ENCODE assay signal across 11 cellular contexts in the genomic region with DNA sequence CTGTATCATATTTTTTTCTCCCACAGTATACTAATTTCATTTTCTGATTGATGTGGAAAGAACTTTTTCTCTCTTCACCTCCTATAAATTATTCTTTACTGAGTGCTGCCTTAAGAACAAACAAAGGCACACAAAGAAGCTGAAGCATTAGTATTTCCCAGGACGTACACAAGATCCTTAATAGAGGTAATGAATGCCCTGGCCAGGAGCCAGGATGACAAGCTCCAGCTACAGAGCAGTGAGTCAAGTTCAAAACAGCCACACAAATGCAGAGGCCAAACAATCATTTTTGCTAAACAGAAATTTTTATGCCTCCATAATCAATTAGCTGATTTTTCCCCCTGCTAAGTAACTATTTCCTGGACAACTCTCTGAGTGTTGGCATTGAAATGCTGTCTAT.
DNase-seq lines count a peak whose midpoint lies in the region; ATAC-seq and TF ChIP-seq lines count a peak whose summit lies in the region.
"Had no signal": no experiment of that assay in that cellular context is flagged by ENCODE, and none has a peak within 500 bp of the region (broad histone marks: within the 10 kb centered on the region; RNA-seq: fewer than 3 reads in every experiment).

No MANE protein-coding gene starts in this region.

- in situ Hi-C loops in brain microvascular endothelial cell (cut with HindIII; ENCODE audit: low pct_ligation_motif_present, low sequenced_read_pairs): no loop called here

- no peak overlapping the region for H3K23ac ChIP-seq in mesenchymal stem cell (ENCODE audit: low read length in 2 of 2)

- H3K9me3 ChIP-seq in mesenchymal stem cell (ENCODE audit: control insufficient read depth, low read length): no peaks in the 10 kb centered on the region

- H3K27ac Mint-ChIP-seq in GM23338 (no peak overlapping the region), osteocyte (ENCODE audit: unreplicated experiment) (no peak overlapping the region), HFFc6 (no peak overlapping the region)
- no peak overlapping the region for H3K27ac Mint-ChIP-seq in activated naive CD4-positive, alpha-beta T cell treated with anti-CD3 and anti-CD28 coated beads, Interleukin-2, amount 10 ng/mL, durations not matched to agents 7 days and 5 days
- H3K27ac Mint-ChIP-seq: natural killer cell had no signal

- H3K27ac ChIP-seq in GM23338 (ENCODE audit: low read depth) (no peak overlapping the region), brain microvascular endothelial cell (no peak overlapping the region), mesenchymal stem cell (ENCODE audit: low read length, poor library complexity, severe bottlenecking) (no peak overlapping the region)

- H3K36me3 Mint-ChIP-seq in GM23338 (ENCODE audit: low read depth) (no peaks in the 10 kb centered on the region), osteocyte (ENCODE audit: unreplicated experiment) (no peaks in the 10 kb centered on the region), HFFc6 (ENCODE audit: low read depth) (no peaks in the 10 kb centered on the region)
- H3K36me3 Mint-ChIP-seq in activated naive CD4-positive, alpha-beta T cell treated with anti-CD3 and anti-CD28 coated beads, Interleukin-2, amount 10 ng/mL, durations not matched to agents 7 days and 5 days: no peaks in the 10 kb centered on the region
- H3K36me3 Mint-ChIP-seq: natural killer cell had no signal

- H3K79me1 ChIP-seq in mesenchymal stem cell (replicated peaks; ENCODE audit: low read length, poor library complexity, severe bottlenecking): no peaks in the 10 kb centered on the region

- H3K4me1 ChIP-seq in GM23338 (ENCODE audit: insufficient read depth): 0 out of 2 replicates have a peak, but pooled peaks cover 4% of the 10 kb centered on the region
- H3K4me1 ChIP-seq in mesenchymal stem cell (ENCODE audit: control insufficient read depth, insufficient read depth, low read depth, low read length): no peaks in the 10 kb centered on the region

- 0% methylated on average over 1 of the region's 1 CpG for WGBS in mesenchymal stem cell

- H4K20me1 ChIP-seq in GM23338 (replicated peaks; ENCODE audit: insufficient read depth): no peaks in the 10 kb centered on the region

- H3K79me2 ChIP-seq in GM23338 (replicated peaks; ENCODE audit: insufficient read depth): no peaks in the 10 kb centered on the region

- H3K4me1 Mint-ChIP-seq in GM23338 (peaks cover 14% of the 10 kb centered on the region; the same call in 2 of the 3 replicates), osteocyte (ENCODE audit: unreplicated experiment) (peaks cover 19% of the 10 kb centered on the region), HFFc6 (ENCODE audit: low read depth) (no peaks in the 10 kb centered on the region)
- H3K4me1 Mint-ChIP-seq in activated naive CD4-positive, alpha-beta T cell treated with anti-CD3 and anti-CD28 coated beads, Interleukin-2, amount 10 ng/mL, durations not matched to agents 7 days and 5 days: no peaks in the 10 kb centered on the region
- H3K4me1 Mint-ChIP-seq: natural killer cell had no signal

- H2BK12ac ChIP-seq in mesenchymal stem cell (ENCODE audit: low read length in 2 of 2): no peak overlapping the region

- H4K91ac ChIP-seq in mesenchymal stem cell (ENCODE audit: low read length): no peak overlapping the region

- peak overlapping the region; percentile 48; the same call in 1 of the 2 replicates for H2AFZ ChIP-seq in GM23338
- H2AFZ ChIP-seq in mesenchymal stem cell (ENCODE audit: low read depth, low read length): no peak overlapping the region

- H3K9ac ChIP-seq in mesenchymal stem cell (ENCODE audit: low read length): peak overlapping the region; percentile 29

- H2BK5ac ChIP-seq in mesenchymal stem cell (ENCODE audit: low read depth, low read length, poor library complexity, severe bottlenecking): no peak overlapping the region

- no peak overlapping the region for H2BK15ac ChIP-seq in mesenchymal stem cell (ENCODE audit: low read depth, poor library complexity, severe bottlenecking)

- no peaks in the 10 kb centered on the region for H3K9me2 ChIP-seq in GM23338 (ENCODE audit: insufficient read depth)

- TF ChIP-seq CTCF in GM23338 (conservative IDR thresholded peaks at IDR 0.05; ENCODE audit: low read depth in 2 of 2) (no peak), brain microvascular endothelial cell (IDR thresholded peaks at IDR 0.05; ENCODE audit: low read depth, low read length, missing control alignments) (no peak), osteocyte (IDR thresholded peaks at IDR 0.05) (no peak), HFFc6 (IDR thresholded peaks at IDR 0.05) (no peak)

- H3K9me3 Mint-ChIP-seq in GM23338: no peaks in the 10 kb centered on the region
- H3K9me3 Mint-ChIP-seq in osteocyte (ENCODE audit: unreplicated experiment): no peaks in the 10 kb centered on the region
- H3K9me3 Mint-ChIP-seq in activated naive CD4-positive, alpha-beta T cell treated with anti-CD3 and anti-CD28 coated beads, Interleukin-2, amount 10 ng/mL, durations not matched to agents 7 days and 5 days: no peaks in the 10 kb centered on the region
- H3K9me3 Mint-ChIP-seq in HFFc6: peaks cover 40% of the 10 kb centered on the region

- no peak overlapping the region for H3K18ac ChIP-seq in mesenchymal stem cell (ENCODE audit: low read depth in 1 of 2, low read length in 2 of 2)

- no peak overlapping the region for H2AK5ac ChIP-seq in mesenchymal stem cell (ENCODE audit: low read length, severe bottlenecking)

- ATAC-seq in GM23338: no peak
- no peak for ATAC-seq in HG02885 (IDR thresholded peaks at IDR 0.05; ENCODE audit: poor library complexity, unreplicated experiment)
- ATAC-seq: natural killer cell had no signal

- H4K8ac ChIP-seq in mesenchymal stem cell (ENCODE audit: low read length): no peak overlapping the region

- H3K27me3 ChIP-seq in GM23338 (ENCODE audit: insufficient read depth) (no peaks in the 10 kb centered on the region), brain microvascular endothelial cell (replicated peaks) (no peaks in the 10 kb centered on the region), mesenchymal stem cell (ENCODE audit: control insufficient read depth in 1 of 2, insufficient read depth in 1 of 2, low read length in 2 of 2) (no peaks in the 10 kb centered on the region)

- no peak overlapping the region for H2BK120ac ChIP-seq in mesenchymal stem cell (ENCODE audit: low read depth, low read length)

- H3K27me3 Mint-ChIP-seq in GM23338 (ENCODE audit: insufficient read depth, low read depth, poor library complexity) (no peaks in the 10 kb centered on the region), osteocyte (ENCODE audit: unreplicated experiment) (no peaks in the 10 kb centered on the region), HFFc6 (ENCODE audit: insufficient read depth) (no peaks in the 10 kb centered on the region; the same call in none of the 2 replicates)
- no peaks in the 10 kb centered on the region for H3K27me3 Mint-ChIP-seq in activated naive CD4-positive, alpha-beta T cell treated with anti-CD3 and anti-CD28 coated beads, Interleukin-2, amount 10 ng/mL, durations not matched to agents 7 days and 5 days

- H3K4me2 ChIP-seq in GM23338: no peak overlapping the region
- no peak overlapping the region for H3K4me2 ChIP-seq in mesenchymal stem cell (ENCODE audit: low read length, poor library complexity, severe bottlenecking)

- H3K36me3 ChIP-seq in GM23338 (ENCODE audit: insufficient read depth) (no peaks in the 10 kb centered on the region), brain microvascular endothelial cell (replicated peaks) (no peaks in the 10 kb centered on the region), mesenchymal stem cell (ENCODE audit: control insufficient read depth in 1 of 2, insufficient read depth in 2 of 2, low read depth in 1 of 2, low read length in 2 of 2) (no peaks in the 10 kb centered on the region)

- H3K4me3 Mint-ChIP-seq in GM23338 (no peak overlapping the region), osteocyte (ENCODE audit: unreplicated experiment) (no peak overlapping the region), HFFc6 (no peak overlapping the region)
- H3K4me3 Mint-ChIP-seq in activated naive CD4-positive, alpha-beta T cell treated with anti-CD3 and anti-CD28 coated beads, Interleukin-2, amount 10 ng/mL, durations not matched to agents 7 days and 5 days: no peak overlapping the region
- H3K4me3 Mint-ChIP-seq: natural killer cell had no signal

- H3K4me3 ChIP-seq in GM23338 (no peak overlapping the region), brain microvascular endothelial cell (ENCODE audit: low read depth, low read length) (no peak overlapping the region), mesenchymal stem cell (ENCODE audit: insufficient read depth in 1 of 2, low read depth in 1 of 2, low read length in 2 of 2) (peak overlapping the region in 1 of 2 experiments; percentile 30)

- DNase-seq in GM23338 (ENCODE audit: low spot score): no peak
- DNase-seq in NCI-H1694 treated with DMSO at 0.1 percent for 48 hours (lab: John Stamatoyannopoulos, UW): peak; percentile 15
- peak; percentile 33 for DNase-seq in brain microvascular endothelial cell
- peak; percentile 81 for DNase-seq in mesenchymal stem cell
- DNase-seq in osteocyte (ENCODE audit: extremely low spot score, unreplicated experiment): no peak
- no peak for DNase-seq in activated naive CD4-positive, alpha-beta T cell treated with anti-CD3 and anti-CD28 coated beads, Interleukin-2, amount 10 ng/mL, durations not matched to agents 7 days and 5 days
- no peak for DNase-seq in HFFc6
- DNase-seq: erythroblast, natural killer cell, NCI-H187 treated with DMSO at 0.1 percent for 48 hours had no signal

- no peak overlapping the region for H3K4ac ChIP-seq in mesenchymal stem cell (ENCODE audit: low read depth in 1 of 2, low read length in 2 of 2)

- CTCF ChIA-PET in activated naive CD4-positive, alpha-beta T cell treated with anti-CD3 and anti-CD28 coated beads, Interleukin-2, amount 10 ng/mL, durations not matched to agents 7 days and 5 days (lab: Charles Lee): no interaction called here

- no peak overlapping the region for H3K14ac ChIP-seq in mesenchymal stem cell (ENCODE audit: low read length in 2 of 2)

- H3F3A ChIP-seq in GM23338 (replicated peaks; ENCODE audit: low read depth): no peaks in the 10 kb centered on the region

TF ChIP-seq in GM23338, 12 proteins besides CTCF, POLR2A, EP300 and RAD21:
- no peak for TF ChIP-seq STAT1 (IDR thresholded peaks at IDR 0.05; ENCODE audit: unreplicated experiment)

Comparison
In these comparisons a context has a peak if more than half of its experiments do, and no peak if none do; other contexts are left out.
1. DNase-seq: peak in NCI-H1694 treated with DMSO at 0.1 percent for 48 hours (single experiment), brain microvascular endothelial cell (single experiment) and mesenchymal stem cell (single experiment); none in GM23338 (single experiment), osteocyte (single experiment), activated naive CD4-positive, alpha-beta T cell treated with anti-CD3 and anti-CD28 coated beads, Interleukin-2, amount 10 ng/mL, durations not matched to agents 7 days and 5 days (single experiment) and HFFc6 (single experiment).